In genomic region chr4:69239092-69239491, GRCh38 we compare ENCODE assay signal across 1 cellular context.
TF ChIP-seq lines count a peak whose summit lies in the region.

No MANE protein-coding gene starts in this region.

TF ChIP-seq in K562, 482 proteins besides CTCF, POLR2A, EP300 and RAD21:
- no peak for TF ChIP-seq ZNF717 (CRISPR knock-in tag; IDR thresholded peaks at IDR 0.05)
- TF ChIP-seq SP2 (IDR thresholded peaks at IDR 0.05; ENCODE audit: extremely low read depth, low read depth, low read length, poor library complexity, severe bottlenecking), result no peak
